In the genomic region with DNA sequence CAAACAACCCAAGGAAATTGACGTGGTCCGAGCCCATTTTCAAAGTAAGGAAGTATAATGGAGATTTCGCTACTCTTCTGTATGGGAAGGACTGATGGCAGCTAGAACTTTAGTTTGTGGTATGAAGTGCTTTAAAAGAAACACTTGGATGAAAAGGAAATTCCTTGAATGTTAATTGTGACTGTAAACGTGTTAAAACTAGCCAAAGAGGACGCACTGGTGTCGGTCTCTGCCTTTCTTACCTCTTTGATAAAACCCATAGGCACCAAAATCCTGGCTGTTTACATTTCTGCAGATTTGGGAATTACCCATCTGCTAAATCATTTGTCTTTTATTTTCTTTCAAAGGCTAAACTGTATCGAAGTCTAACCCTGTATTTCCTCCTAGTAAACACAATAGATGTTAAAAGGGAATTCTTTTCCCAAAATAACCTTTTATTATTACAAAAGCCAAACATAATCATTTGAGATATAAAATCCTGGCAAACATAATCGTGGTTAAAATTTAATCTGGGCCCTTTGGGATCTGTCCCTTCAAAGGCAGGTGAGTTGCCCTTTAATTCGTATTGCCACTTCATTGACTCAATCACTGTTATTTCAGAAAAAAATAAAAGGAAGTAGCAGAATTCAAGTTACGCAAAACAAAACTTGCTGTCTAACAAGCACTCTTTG, we compare ENCODE assay signal across 15 cellular contexts. TPM values are rescaled to one million over a fixed set of nuclear protein-coding genes. Genes with fewer than 3 reads are reported as not detected.
DNase-seq lines count a peak whose midpoint lies in the region; ATAC-seq and TF ChIP-seq lines count a peak whose summit lies in the region.
"Had no signal": no experiment of that assay in that cellular context is flagged by ENCODE, and none has a peak within 500 bp of the region (broad histone marks: within the 10 kb centered on the region; RNA-seq: fewer than 3 reads in every experiment).

No MANE protein-coding gene starts in this region.

- DNase-seq in heart right ventricle (no peak), left ventricle myocardium superior (no peak), epithelial cell of proximal tubule (ENCODE audit: low read depth) (no peak), mesendoderm (peak; percentile 5), upper lobe of right lung (no peak), erythroblast (lab: John Stamatoyannopoulos, UW) (no peak), DMS 273 (lab: John Stamatoyannopoulos, UW; ENCODE audit: unreplicated experiment) (no peak)
- DNase-seq: uterus, WERI-Rb-1 had no signal

- H3K27me3 ChIP-seq in heart right ventricle (peaks cover 8 to 98% (median 84%) of the 10 kb centered on the region in 7 donors), mesendoderm (ENCODE audit: insufficient read depth, low read length, poor library complexity) (no peaks in the 10 kb centered on the region), upper lobe of right lung (peaks cover 86% of the 10 kb centered on the region)

- H2AK5ac ChIP-seq in mesendoderm (ENCODE audit: low read length), result no peak overlapping the region

- H2BK120ac ChIP-seq in mesendoderm (ENCODE audit: low read depth, low read length), result no peak overlapping the region

- H3K4me1 ChIP-seq in heart right ventricle (peaks cover 3 to 55% (median 30%) of the 10 kb centered on the region in 9 donors), mesendoderm (ENCODE audit: control insufficient read depth, low read depth, low read length) (peaks cover 12% of the 10 kb centered on the region), upper lobe of right lung (peaks cover 12% of the 10 kb centered on the region)

- peak overlapping the region; percentile 79 for H3K56ac ChIP-seq in mesendoderm (ENCODE audit: low read length)

- no peak for TF ChIP-seq POLR2A in erythroblast (IDR thresholded peaks at IDR 0.05; ENCODE audit: low read length)

- H2BK15ac ChIP-seq in mesendoderm (replicated peaks; ENCODE audit: low read depth), result no peak overlapping the region

- H4K8ac ChIP-seq in mesendoderm (ENCODE audit: low read depth, low read length), result no peak overlapping the region

- H3K9me3 ChIP-seq in heart right ventricle, result peaks cover 0 to under 1% (median 0%) of the 10 kb centered on the region in 11 donors
- H3K9me3 ChIP-seq in upper lobe of right lung, result no peaks in the 10 kb centered on the region
- H3K9me3 ChIP-seq: left lung, SK-N-SH, uterus had no signal

- H3K4me3 ChIP-seq in heart right ventricle (peak overlapping the region in 6 of 10 donors; percentile 14 to 65 (median 42)), epithelial cell of proximal tubule (ENCODE audit: low read depth, low read length) (peak overlapping the region; percentile 63), mesendoderm (ENCODE audit: low read length) (peak overlapping the region; percentile 63), upper lobe of right lung (peak overlapping the region; percentile 30)
- H3K4me3 ChIP-seq: GM23248, uterus had no signal

- peak overlapping the region; percentile 22 for H2BK5ac ChIP-seq in mesendoderm (ENCODE audit: low read length)

- H3K4ac ChIP-seq in mesendoderm (ENCODE audit: low read depth, low read length), result no peak overlapping the region

- H3K79me2 ChIP-seq in mesendoderm (ENCODE audit: control insufficient read depth, insufficient read depth, low read length), result no peaks in the 10 kb centered on the region

- H3K9ac ChIP-seq in mesendoderm (ENCODE audit: low read length), result peak overlapping the region; percentile 75
- H3K9ac ChIP-seq: GM23248, SK-N-SH had no signal

- H3K18ac ChIP-seq in mesendoderm (ENCODE audit: low read length), result no peak overlapping the region

- intact Hi-C loops in heart right ventricle (cut with DNase I), result no loop called here
- intact Hi-C loops in left ventricle myocardium superior (cut with micrococcal nuclease), result no loop called here
- intact Hi-C loops in upper lobe of right lung (cut with DNase I), result no loop called here

- H3K79me1 ChIP-seq in mesendoderm (ENCODE audit: low read length), result no peaks in the 10 kb centered on the region

- no peak overlapping the region for H4K5ac ChIP-seq in mesendoderm (ENCODE audit: low read length)

- TF ChIP-seq CTCF in heart right ventricle (IDR thresholded peaks at IDR 0.05) (no peak), epithelial cell of proximal tubule (conservative IDR thresholded peaks at IDR 0.05; ENCODE audit: low read depth, low read length) (no peak), upper lobe of right lung (IDR thresholded peaks at IDR 0.05) (no peak)

- H3K23ac ChIP-seq in mesendoderm (ENCODE audit: low read length), result no peak overlapping the region

- WGBS in heart right ventricle, 2 donors, result 18% methylated on average over 10 of the region's 10 CpGs
- WGBS in mesendoderm (ENCODE audit: extremely low coverage, insufficient coverage, low lambda C conversion rate), result no CpG with 5 or more reads among the region's 10 CpGs

- ATAC-seq in heart right ventricle, result no peak
- no peak for ATAC-seq in left ventricle myocardium superior
- no peak for ATAC-seq in upper lobe of right lung
- no peak for ATAC-seq in GM19463 (IDR thresholded peaks at IDR 0.05; ENCODE audit: unreplicated experiment)
- ATAC-seq: left lung had no signal

- peak overlapping the region; percentile 46 for H3K4me2 ChIP-seq in mesendoderm (ENCODE audit: low read length)
- H3K4me2 ChIP-seq: SK-N-SH had no signal

- peak overlapping the region in 3 of 10 donors; percentile 2 to 56 (median 7) for H3K27ac ChIP-seq in heart right ventricle
- peak overlapping the region; percentile 20 for H3K27ac ChIP-seq in mesendoderm (ENCODE audit: low read depth, low read length)
- no peak overlapping the region for H3K27ac ChIP-seq in upper lobe of right lung
- H3K27ac ChIP-seq: GM23248, left lung, uterus, WERI-Rb-1 had no signal

- H3K36me3 ChIP-seq in heart right ventricle, result no peaks in the 10 kb centered on the region
- no peaks in the 10 kb centered on the region for H3K36me3 ChIP-seq in mesendoderm (ENCODE audit: control insufficient read depth, insufficient read depth, low read length)
- no peaks in the 10 kb centered on the region for H3K36me3 ChIP-seq in upper lobe of right lung
- H3K36me3 ChIP-seq: left lung, uterus, WERI-Rb-1 had no signal

RNA-seq across cellular contexts. Expression of gene RASSF10, which starts 2.4 kb away (rescaled TPM):
- 1 to 10 TPM in 1 of 10 donors, under 1 TPM in 8, not detected in 1; 0.12 to 1.3 (median 0.28) TPM for total RNA-seq in heart right ventricle
- polyA plus RNA-seq in heart right ventricle, result under 1 TPM; 0.15 to 0.35 TPM
- total RNA-seq in left ventricle myocardium superior, result 0.42 TPM
- total RNA-seq in epithelial cell of proximal tubule, result 1.6 and 3.0 TPM in 2 replicates
- 0.35 TPM for polyA plus RNA-seq in mesendoderm (2013, experiment 1 of 2)
- 0.52 TPM for polyA plus RNA-seq in mesendoderm (2013, experiment 2 of 2)
- total RNA-seq in upper lobe of right lung, result 4.8 TPM
- total RNA-seq: GM23248, osteocyte had no signal
- polyA plus RNA-seq: AG04450, GM23248, SK-N-SH had no signal
